Comparison of ENCODE assay signal across 7 cellular contexts in genomic region chr4:40576651-40577480, GRCh38. TPM values are rescaled to one million over a fixed set of nuclear protein-coding genes. Genes with fewer than 3 reads are reported as not detected.
A peak's percentile ranks its signal among the peaks of the same experiment; 100 is the strongest.
DNase-seq lines count a peak whose midpoint lies in the region; ATAC-seq and TF ChIP-seq lines count a peak whose summit lies in the region.

No MANE protein-coding gene starts in this region.

- peak overlapping the region; percentile 23 for H3K4me3 ChIP-seq in coronary artery
- H3K4me3 ChIP-seq in lower lobe of right lung = peak overlapping the region; percentile 12
- peak overlapping the region in 1 of 4 donors; percentile 0 for H3K4me3 ChIP-seq in tibial nerve

- DNase-seq in GM04504 (ENCODE audit: low read depth) (peak; percentile 64), OCI-M1 (lab: John Stamatoyannopoulos, UW) (peak; percentile 91), coronary artery (ENCODE audit: low spot score) (peak; percentile 79), lower lobe of right lung (peak; percentile 94), tibial nerve (ENCODE audit: low spot score in 2 of 2) (peak; percentile 28 to 48)

- peak in 1 of 2 donors; percentile 86 for TF ChIP-seq EP300 in tibial nerve (IDR thresholded peaks at IDR 0.05)

- H3K36me3 ChIP-seq in lower lobe of right lung (no peaks in the 10 kb centered on the region), tibial nerve (no peaks in the 10 kb centered on the region)

- intact Hi-C loops in lower lobe of right lung (cut with DNase I) = no loop called here

- no peak for TF ChIP-seq POLR2A in tibial nerve (IDR thresholded peaks at IDR 0.05)

- H3K27ac ChIP-seq in coronary artery = peak overlapping the region; percentile 11 to 48
- peak overlapping the region; percentile 80 for H3K27ac ChIP-seq in lower lobe of right lung
- H3K27ac ChIP-seq in tibial nerve = peak overlapping the region in 3 of 4 donors; percentile 60 to 62 (median 60)

- no peak for TF ChIP-seq CTCF in coronary artery (IDR thresholded peaks at IDR 0.05)
- TF ChIP-seq CTCF in lower lobe of right lung (IDR thresholded peaks at IDR 0.05) = no peak
- no peak for TF ChIP-seq CTCF in tibial nerve (IDR thresholded peaks at IDR 0.05)

- H3K27me3 ChIP-seq in lower lobe of right lung (ENCODE audit: low read depth) (no peaks in the 10 kb centered on the region), tibial nerve (no peaks in the 10 kb centered on the region)

- H3K4me1 ChIP-seq in lower lobe of right lung (peaks cover 43% of the 10 kb centered on the region), tibial nerve (peaks cover 0 to 11% (median 3%) of the 10 kb centered on the region in 4 donors)

- no peaks in the 10 kb centered on the region for H3K9me3 ChIP-seq in lower lobe of right lung
- no peaks in the 10 kb centered on the region for H3K9me3 ChIP-seq in tibial nerve

- ATAC-seq in GM19467 (IDR thresholded peaks at IDR 0.05; ENCODE audit: unreplicated experiment) = peak; percentile 59
- ATAC-seq in HG03469 (IDR thresholded peaks at IDR 0.05; ENCODE audit: unreplicated experiment) = peak; percentile 61
- ATAC-seq in lower lobe of right lung = peak; percentile 97 to 98

- 31 to 35% methylated on average over 7 of the region's 7 CpGs for WGBS in tibial nerve, 2 donors

RNA-seq across cellular contexts. Expression of gene RBM47, which starts 52.8 kb away (rescaled TPM):
- total RNA-seq in lower lobe of right lung (108 TPM), tibial nerve (10 to 100 TPM; 22.8 to 93.9 (median 41.0) TPM)

Comparison
In these comparisons a context has a peak if more than half of its experiments do, and no peak if none do; other contexts are left out.
1. DNase-seq: peak in every context shown above with its lines; median percentile 94 in lower lobe of right lung; 91 in OCI-M1; 79 in coronary artery; 64 in GM04504; 38 in tibial nerve.
2. H3K27ac ChIP-seq: peak in every context shown above with its lines; median percentile 80 in lower lobe of right lung; 60 in tibial nerve; 30 in coronary artery.